ENCODE assay signal across 10 cellular contexts in genomic region chr11:74417860-74418508, GRCh38. TPM values are rescaled to one million over a fixed set of nuclear protein-coding genes. Genes with fewer than 3 reads are reported as not detected.
A peak's percentile ranks its signal among the peaks of the same experiment; 100 is the strongest.
DNase-seq lines count a peak whose midpoint lies in the region; ATAC-seq and TF ChIP-seq lines count a peak whose summit lies in the region.
"Had no signal": no experiment of that assay in that cellular context is flagged by ENCODE, and none has a peak within 500 bp of the region (broad histone marks: within the 10 kb centered on the region; RNA-seq: fewer than 3 reads in every experiment).

No MANE protein-coding gene starts in this region.

- H4K20me1 ChIP-seq in hepatocyte (ENCODE audit: insufficient read depth, poor library complexity, severe bottlenecking): no peaks in the 10 kb centered on the region

- no peak overlapping the region for H3K4me3 Mint-ChIP-seq in T-helper 2 cell treated with Interferon-gamma antibody and Interleukin-4, amounts not matched to agents 5 μg/mL and 100 μg/mL, for 36 hours
- no peak overlapping the region for H3K4me3 Mint-ChIP-seq in activated CD8-positive, alpha-beta T cell treated with anti-CD3 and anti-CD28 coated beads for 36 hours

- H3K9me2 ChIP-seq in hepatocyte (replicated peaks; ENCODE audit: insufficient read depth): no peaks in the 10 kb centered on the region

- no peaks in the 10 kb centered on the region for H3K36me3 Mint-ChIP-seq in T-helper 2 cell treated with Interferon-gamma antibody and Interleukin-4, amounts not matched to agents 5 μg/mL and 100 μg/mL, for 36 hours (ENCODE audit: low read depth)
- H3K36me3 Mint-ChIP-seq in activated CD8-positive, alpha-beta T cell treated with anti-CD3 and anti-CD28 coated beads for 36 hours (ENCODE audit: low read depth): no peaks in the 10 kb centered on the region

- H3K9ac ChIP-seq in stomach smooth muscle (ENCODE audit: low read length in 2 of 2): no peak overlapping the region

- CTCF ChIA-PET in activated CD8-positive, alpha-beta T cell treated with anti-CD3 and anti-CD28 coated beads for 36 hours (lab: Charles Lee): interaction anchor here (0.9 to 1.2 kb wide), 4 partner anchors 17 to 35 kb away, joined by 3 to 5 read pairs (median 4); no protein-coding TSS in a partner anchor

- H3K27me3 ChIP-seq in hepatocyte (no peaks in the 10 kb centered on the region), stomach smooth muscle (ENCODE audit: control insufficient read depth in 1 of 2, insufficient read depth in 2 of 2, low read length in 2 of 2) (no peaks in the 10 kb centered on the region), spleen (replicated peaks in 1 of 7) (peaks cover 0 to 9% (median 0%) of the 10 kb centered on the region in 7 donors)

- no peaks in the 10 kb centered on the region for H3K79me2 ChIP-seq in hepatocyte

- POLR2A ChIA-PET in activated CD8-positive, alpha-beta T cell treated with anti-CD3 and anti-CD28 coated beads for 36 hours (lab: Charles Lee): no interaction called here

- peaks cover 16% of the 10 kb centered on the region for H3K4me1 Mint-ChIP-seq in T-helper 2 cell treated with Interferon-gamma antibody and Interleukin-4, amounts not matched to agents 5 μg/mL and 100 μg/mL, for 36 hours (ENCODE audit: low read depth)
- peaks cover 27% of the 10 kb centered on the region for H3K4me1 Mint-ChIP-seq in activated CD8-positive, alpha-beta T cell treated with anti-CD3 and anti-CD28 coated beads for 36 hours (ENCODE audit: low read depth)

- no peak for TF ChIP-seq POLR2A in spleen (IDR thresholded peaks at IDR 0.05)

- ATAC-seq in activated CD8-positive, alpha-beta T cell treated with anti-CD3 and anti-CD28 coated beads for 36 hours: peak; percentile 51
- ATAC-seq in HG03457 (IDR thresholded peaks at IDR 0.05; ENCODE audit: unreplicated experiment): no peak

- H3K27ac ChIP-seq in hepatocyte (peak overlapping the region; percentile 63), stomach smooth muscle (ENCODE audit: low read length) (peak overlapping the region; percentile 46), spleen (no peak overlapping the region)

- no peaks in the 10 kb centered on the region for H3K36me3 ChIP-seq in hepatocyte (replicated peaks; ENCODE audit: insufficient read depth, low read depth)
- no peaks in the 10 kb centered on the region for H3K36me3 ChIP-seq in stomach smooth muscle (ENCODE audit: control insufficient read depth in 2 of 2, insufficient read depth in 2 of 2, low read length in 2 of 2)
- H3K36me3 ChIP-seq in spleen: no peaks in the 10 kb centered on the region

- H3K9me3 ChIP-seq in hepatocyte (ENCODE audit: low read depth) (no peaks in the 10 kb centered on the region), stomach smooth muscle (ENCODE audit: control insufficient read depth in 2 of 2, low read length in 2 of 2) (no peaks in the 10 kb centered on the region), spleen (no peaks in the 10 kb centered on the region)

- H3K4me3 ChIP-seq in hepatocyte: no peak overlapping the region
- H3K4me3 ChIP-seq in stomach smooth muscle (ENCODE audit: low read length in 2 of 2): no peak overlapping the region
- no peak overlapping the region for H3K4me3 ChIP-seq in spleen

- no peak for DNase-seq in T-helper 2 cell treated with Interferon-gamma antibody and Interleukin-4, amounts not matched to agents 5 μg/mL and 100 μg/mL, for 36 hours (ENCODE audit: low spot score)
- DNase-seq in T-helper 2 cell (no peak), hepatocyte (ENCODE audit: low spot score) (peak; percentile 10), spleen (no peak), NCI-H526 treated with DMSO at 0.1 percent for 48 hours (lab: John Stamatoyannopoulos, UW) (no peak)
- peak; percentile 10 for DNase-seq in activated CD8-positive, alpha-beta T cell treated with anti-CD3 and anti-CD28 coated beads for 36 hours
- DNase-seq: activated CD8-positive, alpha-beta memory T cell treated with anti-CD3 and anti-CD28 coated beads, Interleukin-2, amount 50 U/mL, for 48 hours; right cardiac atrium had no signal

- H3K9me3 Mint-ChIP-seq in T-helper 2 cell treated with Interferon-gamma antibody and Interleukin-4, amounts not matched to agents 5 μg/mL and 100 μg/mL, for 36 hours: no peaks in the 10 kb centered on the region
- H3K9me3 Mint-ChIP-seq in activated CD8-positive, alpha-beta T cell treated with anti-CD3 and anti-CD28 coated beads for 36 hours: no peaks in the 10 kb centered on the region

- H3K27ac Mint-ChIP-seq in T-helper 2 cell treated with Interferon-gamma antibody and Interleukin-4, amounts not matched to agents 5 μg/mL and 100 μg/mL, for 36 hours: peak overlapping the region; percentile 71
- peak overlapping the region; percentile 84 for H3K27ac Mint-ChIP-seq in activated CD8-positive, alpha-beta T cell treated with anti-CD3 and anti-CD28 coated beads for 36 hours

- peaks cover 4% of the 10 kb centered on the region for H3K27me3 Mint-ChIP-seq in T-helper 2 cell treated with Interferon-gamma antibody and Interleukin-4, amounts not matched to agents 5 μg/mL and 100 μg/mL, for 36 hours (ENCODE audit: low read depth)
- H3K27me3 Mint-ChIP-seq in activated CD8-positive, alpha-beta T cell treated with anti-CD3 and anti-CD28 coated beads for 36 hours: no peaks in the 10 kb centered on the region

- 92% methylated on average over 4 of the region's 4 CpGs for WGBS in hepatocyte (ENCODE audit: low lambda C conversion rate, missing lambda C conversion rate)
- 92 to 95% (median 94%) methylated on average over 4 of the region's 4 CpGs for WGBS in spleen, 5 donors

- no peak for TF ChIP-seq CTCF in activated CD8-positive, alpha-beta T cell treated with anti-CD3 and anti-CD28 coated beads for 36 hours (IDR thresholded peaks at IDR 0.05)
- TF ChIP-seq CTCF in hepatocyte (IDR thresholded peaks at IDR 0.05; ENCODE audit: poor library complexity) (no peak), spleen (IDR thresholded peaks at IDR 0.05 in 8 of 11, conservative IDR thresholded peaks at IDR 0.05 in 3 of 11) (no peak)

- no peak overlapping the region for H3K4me2 ChIP-seq in hepatocyte

- H3K4me1 ChIP-seq in hepatocyte (ENCODE audit: insufficient read depth): peaks cover 10% of the 10 kb centered on the region
- peaks cover 6% of the 10 kb centered on the region for H3K4me1 ChIP-seq in stomach smooth muscle (ENCODE audit: control insufficient read depth, insufficient read depth, low read length)
- H3K4me1 ChIP-seq in spleen: no peaks in the 10 kb centered on the region

- H2AFZ ChIP-seq in hepatocyte: no peak overlapping the region

- intact Hi-C loops in activated CD8-positive, alpha-beta T cell treated with anti-CD3 and anti-CD28 coated beads for 36 hours (cut with micrococcal nuclease): no loop called here
- intact Hi-C loops in spleen (cut with DNase I; ENCODE audit: low total_unique reads): no loop called here

RNA-seq across cellular contexts. Expression of gene PGM2L1, which starts 19.8 kb away (rescaled TPM):
- 1 to 10 TPM; 5.8 to 5.9 TPM for total RNA-seq in activated CD8-positive, alpha-beta T cell treated with anti-CD3 and anti-CD28 coated beads for 36 hours
- total RNA-seq in hepatocyte: 10.0 and 12.6 TPM in 2 replicates
- polyA plus RNA-seq in hepatocyte: 6.7 and 7.7 TPM in 2 replicates
- total RNA-seq in spleen: 1 to 10 TPM; 4.6 to 7.1 (median 5.5) TPM
- under 1 TPM; 0.37 to 0.99 (median 0.76) TPM for polyA plus RNA-seq in spleen

RNA-seq across cellular contexts. Expression of gene KCNE3, which starts 49.4 kb away (rescaled TPM):
- total RNA-seq in activated CD8-positive, alpha-beta T cell treated with anti-CD3 and anti-CD28 coated beads for 36 hours: not detected
- total RNA-seq in hepatocyte (17.1 and 18.6 TPM in 2 replicates), spleen (10 to 100 TPM; 19.3 to 61.8 (median 27.0) TPM)
- polyA plus RNA-seq in hepatocyte (8.7 and 9.6 TPM in 2 replicates), spleen (1 to 10 TPM; 4.2 to 9.6 (median 5.1) TPM)

Comparison
In these comparisons a context has a peak if more than half of its experiments do, and no peak if none do; other contexts are left out.
1. DNase-seq: peak in activated CD8-positive, alpha-beta T cell treated with anti-CD3 and anti-CD28 coated beads for 36 hours (single experiment) and hepatocyte (single experiment); none in T-helper 2 cell treated with Interferon-gamma antibody and Interleukin-4, amounts not matched to agents 5 μg/mL and 100 μg/mL, for 36 hours (single experiment), T-helper 2 cell (0 of 5), spleen (single experiment) and NCI-H526 treated with DMSO at 0.1 percent for 48 hours (single experiment).
2. H3K27ac ChIP-seq: peak in hepatocyte (single experiment) and stomach smooth muscle (single experiment); none in spleen (0 of 8).
3. RNA of gene KCNE3, which starts 49.4 kb away (total RNA-seq): 19.3 to 61.8 TPM in spleen and 17.1 to 18.6 TPM in hepatocyte; not detected in activated CD8-positive, alpha-beta T cell treated with anti-CD3 and anti-CD28 coated beads for 36 hours; every median in the first group is over 10 times any median in the second.